Comparison of ENCODE assay signal across 9 cellular contexts in genomic region chr18:13500891-13501887, GRCh38.
DNase-seq lines count a peak whose midpoint lies in the region; ATAC-seq, FAIRE-seq and TF ChIP-seq lines count a peak whose summit lies in the region.
"Had no signal": no experiment of that assay in that cellular context is flagged by ENCODE, and none has a peak within 500 bp of the region (broad histone marks: within the 10 kb centered on the region; RNA-seq: fewer than 3 reads in every experiment).

No MANE protein-coding gene starts in this region.

- peaks cover 0 to 13% (median 0%) of the 10 kb centered on the region in 9 donors for H3K9me3 Mint-ChIP-seq in naive thymus-derived CD8-positive, alpha-beta T cell

- no peaks in the 10 kb centered on the region for H3K9me3 ChIP-seq in endothelial cell of umbilical vein (replicated peaks; ENCODE audit: control insufficient read depth, insufficient read depth, low read length)

- H3K4me3 ChIP-seq in endothelial cell of umbilical vein (replicated peaks in 1 of 3; ENCODE audit: insufficient read depth in 1 of 3, low read depth in 1 of 3, low read length in 3 of 3): peak overlapping the region in 1 of 3 experiments; percentile 23

- H2AFZ ChIP-seq in endothelial cell of umbilical vein (ENCODE audit: low read depth, low read length): peak overlapping the region; percentile 26

- CTCF ChIA-PET in endothelial cell of umbilical vein (lab: Charles Lee): interaction anchor here (0.6 to 3.0 kb wide), 15 partner anchors 9 to 285 kb away, joined by 3 to 18 read pairs (median 4); no protein-coding TSS in a partner anchor

- dilution Hi-C loops in endothelial cell of umbilical vein (cut with MboI; ENCODE audit: extremely low pct_ligation_motif_present, low sequenced_read_pairs): no loop called here

- peak overlapping the region; percentile 61 for H3K9ac ChIP-seq in endothelial cell of umbilical vein (replicated peaks; ENCODE audit: extremely low read depth, insufficient read depth, low read length)

- peaks cover 16 to 47% (median 32%) of the 10 kb centered on the region in 4 donors for H3K4me1 Mint-ChIP-seq in naive thymus-derived CD8-positive, alpha-beta T cell

- DNase-seq in DMS153 (lab: John Stamatoyannopoulos, UW) (peak; percentile 44), NCI-H2196 treated with DMSO at 0.1 percent for 48 hours (lab: John Stamatoyannopoulos, UW; ENCODE audit: unreplicated experiment) (peak; percentile 91), endothelial cell of umbilical vein (ENCODE audit: low read depth, low spot score) (peak; percentile 98), GM13977 (ENCODE audit: low spot score) (no peak), GM19239 (ENCODE audit: insufficient read length, low spot score) (no peak), middle frontal gyrus (ENCODE audit: extremely low spot score, low spot score) (no peak)
- no peak for DNase-seq in naive thymus-derived CD8-positive, alpha-beta T cell

- H3K27me3 ChIP-seq in endothelial cell of umbilical vein (ENCODE audit: control insufficient read depth in 2 of 2, insufficient read depth in 2 of 2, low read length in 2 of 2): peaks cover 0 to 2% of the 10 kb centered on the region in 2 experiments

- H4K20me1 ChIP-seq in endothelial cell of umbilical vein (replicated peaks; ENCODE audit: control insufficient read depth, extremely low read depth, insufficient read depth, low read length): no peaks in the 10 kb centered on the region

- peak overlapping the region; percentile 29 to 73 (median 58) for H3K27ac Mint-ChIP-seq in naive thymus-derived CD8-positive, alpha-beta T cell
- H3K27ac Mint-ChIP-seq: dendritic cell treated with granulocyte-macrophage colony-stimulating factor and Interleukin-4, amounts not matched to agents 40 ng/mL and 50 ng/mL, for 4 days had no signal

- FAIRE-seq in endothelial cell of umbilical vein (lab: Jason Lieb, UNC): peak; percentile 75
- FAIRE-seq in GM19239 (lab: Jason Lieb, UNC): no peak

- no peaks in the 10 kb centered on the region for H3K36me3 ChIP-seq in endothelial cell of umbilical vein (ENCODE audit: control insufficient read depth in 2 of 2, extremely low read depth in 1 of 2, insufficient read depth in 2 of 2, low read length in 2 of 2)

- BruUV-seq in endothelial cell of umbilical vein (replicated peaks; lab: Mats Ljungman, UMichigan): TSS peak; percentile 62

- intact Hi-C loops in endothelial cell of umbilical vein (cut with micrococcal nuclease): loop anchor here (1.0 to 2.0 kb wide), 4 partner anchors 36 to 296 kb away; no protein-coding TSS in a partner anchor

- peak overlapping the region; percentile 57 for H3K27ac ChIP-seq in endothelial cell of umbilical vein (ENCODE audit: insufficient read depth, low read depth, low read length)

- no peak for TF ChIP-seq CTCF in endothelial cell of umbilical vein (IDR thresholded peaks at IDR 0.05; ENCODE audit: extremely low read depth in 1 of 2, insufficient read depth in 1 of 2, low read depth in 1 of 2, low read length in 2 of 2)
- no peak for TF ChIP-seq CTCF in GM13977 (IDR thresholded peaks at IDR 0.05; ENCODE audit: extremely low read depth, insufficient read depth, missing control alignments)

- no peaks in the 10 kb centered on the region for H3K79me2 ChIP-seq in endothelial cell of umbilical vein (ENCODE audit: control insufficient read depth, insufficient read depth, low read length)

- POLR2A ChIA-PET in endothelial cell of umbilical vein (lab: Charles Lee): interaction anchor here (0.5 kb wide), 1 partner anchor 138 kb away, joined by 6 read pairs; no protein-coding TSS in a partner anchor
- POLR2A ChIA-PET in naive thymus-derived CD8-positive, alpha-beta T cell (lab: Charles Lee): interaction anchor here (0.6 to 1.4 kb wide), 3 partner anchors 18 to 50 kb away, joined by 3 to 4 read pairs (median 3); no protein-coding TSS in a partner anchor

- in situ Hi-C loops in GM13977 (cut with MboI; ENCODE audit: low pct_unique_long_range_greater_than_20kb, low sequenced_read_pairs, unreplicated experiment): no loop called here

- no peak for ATAC-seq in naive thymus-derived CD8-positive, alpha-beta T cell
- no peak for ATAC-seq in HG02885 (IDR thresholded peaks at IDR 0.05; ENCODE audit: poor library complexity, unreplicated experiment)

- H3K4me2 ChIP-seq in endothelial cell of umbilical vein (ENCODE audit: insufficient read depth, low read length): peak overlapping the region; percentile 55

- peaks cover 5 to 18% (median 11%) of the 10 kb centered on the region in 3 donors for H3K36me3 Mint-ChIP-seq in naive thymus-derived CD8-positive, alpha-beta T cell

- no peaks in the 10 kb centered on the region for H3K9me1 ChIP-seq in endothelial cell of umbilical vein (replicated peaks; ENCODE audit: control insufficient read depth, extremely low read depth, insufficient read depth, low read length)

- H3K27me3 Mint-ChIP-seq in naive thymus-derived CD8-positive, alpha-beta T cell: no peaks in the 10 kb centered on the region
- H3K27me3 Mint-ChIP-seq: dendritic cell treated with granulocyte-macrophage colony-stimulating factor and Interleukin-4, amounts not matched to agents 40 ng/mL and 50 ng/mL, for 4 days had no signal

- H3K4me1 ChIP-seq in endothelial cell of umbilical vein (ENCODE audit: control insufficient read depth, extremely low read depth, insufficient read depth, low read length): peaks cover 26% of the 10 kb centered on the region

- TF ChIP-seq POLR2A in endothelial cell of umbilical vein (IDR thresholded peaks at IDR 0.05; ENCODE audit: low read depth, low read length): no peak

- H3K4me3 Mint-ChIP-seq in naive thymus-derived CD8-positive, alpha-beta T cell: peak overlapping the region in 1 of 10 donors; percentile 12
- H3K4me3 Mint-ChIP-seq: dendritic cell treated with granulocyte-macrophage colony-stimulating factor and Interleukin-4, amounts not matched to agents 40 ng/mL and 50 ng/mL, for 4 days had no signal

TF ChIP-seq in endothelial cell of umbilical vein, 7 proteins besides CTCF, POLR2A, EP300 and RAD21:
- TF ChIP-seq FOS (IDR thresholded peaks at IDR 0.05; ENCODE audit: borderline replicate concordance, insufficient read depth, low read length) (no peak), JUN (IDR thresholded peaks at IDR 0.05; ENCODE audit: borderline replicate concordance, insufficient read depth, insufficient read length, low read depth) (peak; percentile 61)

Comparison
In these comparisons a context has a peak if more than half of its experiments do, and no peak if none do; other contexts are left out.
1. DNase-seq: peak in DMS153 (single experiment), NCI-H2196 treated with DMSO at 0.1 percent for 48 hours (single experiment) and endothelial cell of umbilical vein (single experiment); none in naive thymus-derived CD8-positive, alpha-beta T cell (0 of 10), GM13977 (single experiment), GM19239 (single experiment) and middle frontal gyrus (single experiment).